ENCODE assay signal across 10 cellular contexts in the genomic region with DNA sequence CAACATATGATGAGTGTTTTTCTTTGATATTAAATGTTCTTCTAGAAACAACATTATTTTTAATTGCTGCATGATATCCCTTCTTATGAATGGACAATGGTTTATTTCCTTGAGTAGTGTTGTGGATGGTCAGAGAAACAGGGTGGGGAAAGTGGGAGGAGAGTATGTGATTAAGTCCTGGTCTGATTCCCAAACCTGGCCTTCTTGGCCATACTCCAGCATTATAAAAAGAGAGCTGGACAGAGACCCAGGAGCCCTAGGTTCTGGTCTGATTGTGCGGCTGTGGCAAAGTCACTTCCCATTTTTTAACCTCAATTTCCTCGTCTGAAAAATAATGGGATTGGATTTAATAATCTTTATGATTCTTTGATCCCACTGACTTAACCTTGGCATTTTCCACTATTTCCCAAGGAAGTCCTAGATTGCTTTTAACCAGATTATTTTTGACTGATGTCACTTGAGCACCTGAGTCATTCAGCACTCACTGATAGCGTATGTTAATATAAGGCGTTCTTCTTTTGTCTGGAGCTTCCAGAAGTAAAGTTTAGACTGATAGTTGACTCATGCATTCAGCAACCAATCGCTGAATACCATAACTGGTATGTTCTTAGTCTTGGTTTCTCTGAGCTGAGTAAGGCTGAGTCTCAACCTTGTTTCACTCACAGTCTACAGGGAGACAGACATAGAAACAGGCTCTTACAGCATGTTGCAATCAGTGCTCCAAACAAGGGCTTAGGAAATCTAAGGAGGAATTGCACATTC. TPM values are rescaled to one million over a fixed set of nuclear protein-coding genes. Genes with fewer than 3 reads are reported as not detected.
A peak's percentile ranks its signal among the peaks of the same experiment; 100 is the strongest.
DNase-seq lines count a peak whose midpoint lies in the region; ATAC-seq and TF ChIP-seq lines count a peak whose summit lies in the region.
"Had no signal": no experiment of that assay in that cellular context is flagged by ENCODE, and none has a peak within 500 bp of the region (broad histone marks: within the 10 kb centered on the region; RNA-seq: fewer than 3 reads in every experiment).

No MANE protein-coding gene starts in this region.

- peaks cover 40% of the 10 kb centered on the region for H3K4me1 ChIP-seq in GM23248 (ENCODE audit: insufficient read depth)
- H3K4me1 ChIP-seq in skeletal muscle satellite cell (ENCODE audit: control insufficient read depth, insufficient read depth, low read length) = peaks cover 23% of the 10 kb centered on the region

- H3K9me2 ChIP-seq in GM23248 (ENCODE audit: insufficient read depth) = no peaks in the 10 kb centered on the region

- no peak for TF ChIP-seq CTCF in GM20000 (IDR thresholded peaks at IDR 0.05; ENCODE audit: extremely low read depth, missing control alignments)

- 1 to 2% methylated on average over 5 of the region's 5 CpGs for WGBS in GM23248 (ENCODE audit: low coverage in 1 of 2, low lambda C conversion rate in 2 of 2, missing lambda C conversion rate in 2 of 2), 2 experiments

- ATAC-seq in HG03439 (IDR thresholded peaks at IDR 0.05; ENCODE audit: unreplicated experiment) = no peak
- ATAC-seq: activated naive CD8-positive, alpha-beta T cell treated with anti-CD3 and anti-CD28 coated beads, Interleukin-2, amount 50 U/mL, for 24 hours had no signal

- peak overlapping the region; percentile 86 for H3K27ac ChIP-seq in GM23248

- in situ Hi-C loops in GM23248 (cut with MboI) = no loop called here

- peaks cover 51% of the 10 kb centered on the region for H3F3A ChIP-seq in GM23248 (ENCODE audit: insufficient read depth)

- peak; percentile 97 for DNase-seq in GM23248
- peak; percentile 70 for DNase-seq in T1000 (lab: John Stamatoyannopoulos, UW)
- DNase-seq in glomerular endothelial cell (ENCODE audit: extremely low read depth, low read depth, low spot score) = peak; percentile 79
- no peak for DNase-seq in GM19238 (ENCODE audit: insufficient read length, low spot score)
- no peak for DNase-seq in GM20000 (ENCODE audit: low spot score)
- DNase-seq in HEK293T (ENCODE audit: extremely low spot score) = no peak
- DNase-seq: activated naive CD8-positive, alpha-beta T cell treated with anti-CD3 and anti-CD28 coated beads, Interleukin-2, amount 50 U/mL, for 24 hours; NCI-H187 treated with DMSO at 0.1 percent for 48 hours had no signal

- peak overlapping the region; percentile 36 for H3K4me2 ChIP-seq in GM23248 (ENCODE audit: unreplicated experiment)
- H3K4me2 ChIP-seq in skeletal muscle satellite cell (ENCODE audit: low read length) = peak overlapping the region; percentile 51

- H3K4me3 ChIP-seq in GM23248 (no peak overlapping the region), skeletal muscle satellite cell (ENCODE audit: low read length) (no peak overlapping the region)

- POLR2A ChIA-PET in HEK293T (lab: Yijun Ruan, JAX) = no interaction called here

- H3K36me3 ChIP-seq in GM23248 (ENCODE audit: low read depth) (peaks cover 17% of the 10 kb centered on the region), skeletal muscle satellite cell (ENCODE audit: insufficient read depth, low read length) (peaks cover 19% of the 10 kb centered on the region)

- CTCF ChIA-PET in HEK293T (lab: Yijun Ruan, JAX) = no interaction called here

- no peaks in the 10 kb centered on the region for H3K27me3 ChIP-seq in GM23248 (replicated peaks; ENCODE audit: insufficient read depth)
- H3K27me3 ChIP-seq in skeletal muscle satellite cell (ENCODE audit: control insufficient read depth, insufficient read depth, low read length) = no peaks in the 10 kb centered on the region

- H3K9ac ChIP-seq in GM23248 = peak overlapping the region; percentile 51
- peak overlapping the region; percentile 19 for H3K9ac ChIP-seq in skeletal muscle satellite cell (ENCODE audit: low read depth, low read length)

- no peak overlapping the region for H2AFZ ChIP-seq in GM23248

- H3K79me2 ChIP-seq in GM23248 (ENCODE audit: insufficient read depth) = peaks cover 83% of the 10 kb centered on the region

- no peaks in the 10 kb centered on the region for H4K20me1 ChIP-seq in GM23248 (ENCODE audit: insufficient read depth)

- H3K9me3 ChIP-seq in GM23248 (ENCODE audit: low read depth) (no peaks in the 10 kb centered on the region), skeletal muscle satellite cell (replicated peaks; ENCODE audit: low read length) (no peaks in the 10 kb centered on the region)

TF ChIP-seq in HEK293T, 16 proteins besides CTCF, POLR2A, EP300 and RAD21:
- TF ChIP-seq ELF4 (IDR thresholded peaks at IDR 0.05) (no peak), BHLHE40 (IDR thresholded peaks at IDR 0.05; ENCODE audit: borderline replicate concordance) (no peak), ZNF384 (IDR thresholded peaks at IDR 0.05) (no peak), FOXK2 (IDR thresholded peaks at IDR 0.05) (no peak), FOXA1 (IDR thresholded peaks at IDR 0.05) (no peak), SP1 (IDR thresholded peaks at IDR 0.05) (no peak)
- TF ChIP-seq, protein P1, sequence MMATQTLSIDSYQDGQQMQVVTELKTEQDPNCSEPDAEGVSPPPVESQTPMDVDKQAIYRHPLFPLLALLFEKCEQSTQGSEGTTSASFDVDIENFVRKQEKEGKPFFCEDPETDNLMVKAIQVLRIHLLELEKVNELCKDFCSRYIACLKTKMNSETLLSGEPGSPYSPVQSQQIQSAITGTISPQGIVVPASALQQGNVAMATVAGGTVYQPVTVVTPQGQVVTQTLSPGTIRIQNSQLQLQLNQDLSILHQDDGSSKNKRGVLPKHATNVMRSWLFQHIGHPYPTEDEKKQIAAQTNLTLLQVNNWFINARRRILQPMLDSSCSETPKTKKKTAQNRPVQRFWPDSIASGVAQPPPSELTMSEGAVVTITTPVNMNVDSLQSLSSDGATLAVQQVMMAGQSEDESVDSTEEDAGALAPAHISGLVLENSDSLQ (IDR thresholded peaks at IDR 0.05) = no peak

RNA-seq across cellular contexts. Expression of gene OSMR, which starts 26.2 kb away (rescaled TPM):
- total RNA-seq in GM23248 (2014; rRNA removed; shearing (Covaris generic)) = 52.5 and 70.8 TPM in 2 replicates
- 37.1 and 37.3 TPM in 2 replicates for polyA plus RNA-seq in GM23248 (2016; fragmentation: Nextera tagmentation; extraction: Ambion mirVana)
- total RNA-seq in glomerular endothelial cell = 22.8 and 37.3 TPM in 2 replicates
- total RNA-seq in skeletal muscle satellite cell (2012; rRNA removed) = 88.9 and 89.2 TPM in 2 replicates

Comparison
In these comparisons a context has a peak if more than half of its experiments do, and no peak if none do; other contexts are left out.
1. DNase-seq: peak in GM23248 (single experiment), T1000 (single experiment) and glomerular endothelial cell (single experiment); none in GM19238 (single experiment), GM20000 (single experiment) and HEK293T (single experiment).